In the genomic region with DNA sequence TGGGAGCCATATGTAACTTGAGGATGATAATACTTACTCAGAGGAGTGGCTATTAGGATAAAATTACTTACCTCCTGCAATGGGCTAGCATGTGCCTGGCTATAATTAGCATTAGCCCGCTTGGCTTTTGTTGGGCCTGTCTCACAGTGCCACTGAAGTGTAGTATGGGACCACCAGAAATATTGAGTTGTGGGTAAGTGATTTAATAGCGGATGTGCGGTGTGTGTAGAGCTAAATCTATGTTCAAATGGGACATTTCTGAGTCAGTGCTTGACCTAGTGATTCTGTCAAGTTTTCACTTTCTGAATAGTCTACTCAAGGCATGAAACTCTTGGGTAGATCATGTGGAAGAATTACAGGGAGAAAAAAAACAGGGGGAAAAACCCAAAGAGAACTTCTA, we compare ENCODE assay signal across 21 cellular contexts.
DNase-seq lines count a peak whose midpoint lies in the region; ATAC-seq, FAIRE-seq and TF ChIP-seq lines count a peak whose summit lies in the region.
"Had no signal": no experiment of that assay in that cellular context is flagged by ENCODE, and none has a peak within 500 bp of the region (broad histone marks: within the 10 kb centered on the region; RNA-seq: fewer than 3 reads in every experiment).

No MANE protein-coding gene starts in this region.

- H3K27ac ChIP-seq in brain microvascular endothelial cell = no peak overlapping the region
- H3K27ac ChIP-seq: BLaER1 treated with 17β-estradiol and CSF1 and Interleukin-3, amounts not matched to agents 10 nM and 100 nM; SK-N-MC; skin epidermis; stomach had no signal

- peak overlapping the region; percentile 63 for H3K27ac Mint-ChIP-seq in stimulated activated naive B cell treated with anti-CD40 and anti-IgM and Interleukin-4, amounts not matched to agents 10 μg/mL and 1 μg/mL and 100 μg/mL, for 72 hours

- H3K27me3 Mint-ChIP-seq in stimulated activated naive B cell treated with anti-CD40 and anti-IgM and Interleukin-4, amounts not matched to agents 10 μg/mL and 1 μg/mL and 100 μg/mL, for 72 hours = no peaks in the 10 kb centered on the region

- DNase-seq in stimulated activated naive B cell treated with anti-CD40 and anti-IgM and Interleukin-4, amounts not matched to agents 10 μg/mL and 1 μg/mL and 100 μg/mL, for 72 hours = no peak
- DNase-seq in CD1c-positive myeloid dendritic cell (ENCODE audit: extremely low spot score) (no peak), urothelium cell line (ENCODE audit: low spot score) (no peak), brain microvascular endothelial cell (no peak)
- DNase-seq: activated CD4-positive, alpha-beta T cell treated with anti-CD3 and anti-CD28 coated beads, Interleukin-2, amount 50 U/mL, for 48 hours; activated T-cell treated with anti-CD3 and anti-CD28 coated beads, Interleukin-2, amount 50 U/mL, for 48 hours; DMS53; effector memory CD4-positive, alpha-beta T cell; hypothalamus; KG1; left colon; mucosa of descending colon; NCI-H1417 treated with DMSO at 0.1 percent for 48 hours; NCI-H446 treated with DMSO at 0.1 percent for 48 hours; stomach had no signal

- H3K27me3 ChIP-seq in brain microvascular endothelial cell (replicated peaks) = no peaks in the 10 kb centered on the region
- H3K27me3 ChIP-seq: BLaER1 treated with 17β-estradiol and CSF1 and Interleukin-3, amounts not matched to agents 10 nM and 100 nM; stomach had no signal

- FAIRE-seq in urothelium cell line (lab: Jason Lieb, UNC) = no peak

- peaks cover 2 to 3% of the 10 kb centered on the region in 2 donors for H3K9me3 Mint-ChIP-seq in stimulated activated naive B cell treated with anti-CD40 and anti-IgM and Interleukin-4, amounts not matched to agents 10 μg/mL and 1 μg/mL and 100 μg/mL, for 72 hours

- ATAC-seq in GM18909 (IDR thresholded peaks at IDR 0.05; ENCODE audit: poor library complexity, unreplicated experiment) = peak; percentile 50
- ATAC-seq in GM21529 (IDR thresholded peaks at IDR 0.05; ENCODE audit: unreplicated experiment) = peak; percentile 55
- ATAC-seq in HG03097 (IDR thresholded peaks at IDR 0.05; ENCODE audit: low FRiP score, unreplicated experiment) = peak; percentile 41
- ATAC-seq in stimulated activated naive B cell treated with anti-CD40 and anti-IgM and Interleukin-4, amounts not matched to agents 10 μg/mL and 1 μg/mL and 100 μg/mL, for 72 hours (replicated peaks) = peak in 1 of 2 donors; percentile 9
- ATAC-seq: left colon, mucosa of descending colon had no signal

- peak overlapping the region in 1 of 2 donors; percentile 21 for H3K4me3 Mint-ChIP-seq in stimulated activated naive B cell treated with anti-CD40 and anti-IgM and Interleukin-4, amounts not matched to agents 10 μg/mL and 1 μg/mL and 100 μg/mL, for 72 hours

- H3K36me3 ChIP-seq in brain microvascular endothelial cell (replicated peaks) = no peaks in the 10 kb centered on the region
- H3K36me3 ChIP-seq: BLaER1 treated with 17β-estradiol and CSF1 and Interleukin-3, amounts not matched to agents 10 nM and 100 nM; stomach had no signal

- H3K4me3 ChIP-seq in brain microvascular endothelial cell (ENCODE audit: low read depth, low read length) = no peak overlapping the region
- H3K4me3 ChIP-seq: BLaER1 treated with 17β-estradiol and CSF1 and Interleukin-3, amounts not matched to agents 10 nM and 100 nM; mucosa of descending colon; SK-N-MC; skin epidermis; stomach had no signal

- H3K36me3 Mint-ChIP-seq in stimulated activated naive B cell treated with anti-CD40 and anti-IgM and Interleukin-4, amounts not matched to agents 10 μg/mL and 1 μg/mL and 100 μg/mL, for 72 hours = peaks cover 0 to 2% of the 10 kb centered on the region in 2 donors

- peaks cover 44 to 62% of the 10 kb centered on the region in 2 donors for H3K4me1 Mint-ChIP-seq in stimulated activated naive B cell treated with anti-CD40 and anti-IgM and Interleukin-4, amounts not matched to agents 10 μg/mL and 1 μg/mL and 100 μg/mL, for 72 hours

- no peak for TF ChIP-seq CTCF in brain microvascular endothelial cell (IDR thresholded peaks at IDR 0.05; ENCODE audit: low read depth, low read length, missing control alignments)

- in situ Hi-C loops in brain microvascular endothelial cell (cut with HindIII; ENCODE audit: low pct_ligation_motif_present, low sequenced_read_pairs) = no loop called here
